ENCODE assay signal across 28 cellular contexts in genomic region chr1:213499444-213499843, GRCh38.
"Had no signal": no experiment of that assay in that cellular context is flagged by ENCODE, and none has a peak within 500 bp of the region (broad histone marks: within the 10 kb centered on the region; RNA-seq: fewer than 3 reads in every experiment).

No MANE protein-coding gene starts in this region.

- H3K36me3 ChIP-seq: neural progenitor cell, neutrophil, pancreas, prostate gland, right lobe of liver, sigmoid colon, stomach, thoracic aorta, thyroid gland, tibial nerve, upper lobe of left lung, vagina had no signal

- H2AFZ ChIP-seq: neural progenitor cell had no signal

- H3K9ac ChIP-seq: neural progenitor cell had no signal

- H3K36me3 Mint-ChIP-seq: naive thymus-derived CD4-positive, alpha-beta T cell; natural killer cell; neural progenitor cell; stimulated activated effector memory CD8-positive, alpha-beta T cell treated with anti-CD3 and anti-CD28 coated beads, Interleukin-12 subunit alpha, Interleukin-12 subunit beta, amount 100 ng/mL, for 72 hours; stimulated activated naive B cell treated with anti-CD40 and anti-IgM and Interleukin-4, amounts not matched to agents 10 μg/mL and 1 μg/mL and 100 μg/mL, for 72 hours had no signal

- H3K27ac Mint-ChIP-seq: naive thymus-derived CD4-positive, alpha-beta T cell; natural killer cell; nephron; neural progenitor cell; stimulated activated effector memory CD8-positive, alpha-beta T cell treated with anti-CD3 and anti-CD28 coated beads, Interleukin-12 subunit alpha, Interleukin-12 subunit beta, amount 100 ng/mL, for 72 hours; stimulated activated naive B cell treated with anti-CD40 and anti-IgM and Interleukin-4, amounts not matched to agents 10 μg/mL and 1 μg/mL and 100 μg/mL, for 72 hours; stimulated activated naive CD8-positive, alpha-beta T cell treated with anti-CD3 and anti-CD28 coated beads, Interleukin-15, Interleukin-2, amounts not matched to agents 100 ng/mL and 50 ng/mL, for 24 hours had no signal

- DNase-seq: naive thymus-derived CD4-positive, alpha-beta T cell; natural killer cell; nucleus accumbens; pancreas; right cardiac atrium; right lobe of liver; sigmoid colon; small intestine; stimulated activated CD4-positive, alpha-beta T cell treated with anti-CD3 and anti-CD28 coated beads, Interleukin-15, amount 100 ng/mL, for 24 hours; stimulated activated CD4-positive, alpha-beta T cell treated with anti-CD3 and anti-CD28 coated beads, Interleukin-2, amount 100 ng/mL, for 24 hours; stimulated activated CD4-positive, alpha-beta T cell treated with anti-CD3 and anti-CD28 coated beads, Interleukin-2, amount 100 ng/mL, for 48 hours; stimulated activated CD4-positive, alpha-beta T cell treated with anti-CD3 and anti-CD28 coated beads, Interleukin-4, amount 100 ng/mL, for 24 hours; stimulated activated naive B cell treated with anti-CD40 and anti-IgM and Interleukin-4, amounts not matched to agents 10 μg/mL and 1 μg/mL and 100 μg/mL, for 72 hours; stimulated activated naive CD4-positive, alpha-beta T cell treated with Interleukin-2 at 50 U/mL for 16 hours; stomach; thyroid gland; trophoblast cell; upper lobe of left lung had no signal

- H3K27me3 ChIP-seq: neural progenitor cell, neutrophil, pancreas, right lobe of liver, sigmoid colon, stomach, thyroid gland, tibial nerve, upper lobe of left lung, vagina had no signal

- H3K4me3 ChIP-seq: neural progenitor cell, pancreas, prostate gland, right lobe of liver, sigmoid colon, stomach, thoracic aorta, thyroid gland, tibial nerve, upper lobe of left lung, vagina had no signal

- H3K4me3 Mint-ChIP-seq: naive thymus-derived CD4-positive, alpha-beta T cell; natural killer cell; nephron; neural progenitor cell; stimulated activated effector memory CD8-positive, alpha-beta T cell treated with anti-CD3 and anti-CD28 coated beads, Interleukin-12 subunit alpha, Interleukin-12 subunit beta, amount 100 ng/mL, for 72 hours; stimulated activated naive B cell treated with anti-CD40 and anti-IgM and Interleukin-4, amounts not matched to agents 10 μg/mL and 1 μg/mL and 100 μg/mL, for 72 hours; stimulated activated naive CD8-positive, alpha-beta T cell treated with anti-CD3 and anti-CD28 coated beads, Interleukin-15, Interleukin-2, amounts not matched to agents 100 ng/mL and 50 ng/mL, for 24 hours had no signal

- FAIRE-seq: pancreas, small intestine, urothelium cell line had no signal

- H3K4me1 ChIP-seq: neural progenitor cell, pancreas, prostate gland, right lobe of liver, sigmoid colon, stomach, thyroid gland, tibial nerve, upper lobe of left lung, vagina had no signal

- H3K4me2 ChIP-seq: neural progenitor cell had no signal

- H3K27me3 Mint-ChIP-seq: stimulated activated naive B cell treated with anti-CD40 and anti-IgM and Interleukin-4, amounts not matched to agents 10 μg/mL and 1 μg/mL and 100 μg/mL, for 72 hours had no signal

- ATAC-seq: naive thymus-derived CD4-positive, alpha-beta T cell; natural killer cell; pancreas; right cardiac atrium; right lobe of liver; stimulated activated effector memory CD8-positive, alpha-beta T cell treated with anti-CD3 and anti-CD28 coated beads, Interleukin-12 subunit alpha, Interleukin-12 subunit beta, amount 100 ng/mL, for 72 hours; stimulated activated naive B cell treated with anti-CD40 and anti-IgM and Interleukin-4, amounts not matched to agents 10 μg/mL and 1 μg/mL and 100 μg/mL, for 72 hours had no signal

- H3K4me1 Mint-ChIP-seq: naive thymus-derived CD4-positive, alpha-beta T cell; natural killer cell; nephron; neural progenitor cell; stimulated activated effector memory CD8-positive, alpha-beta T cell treated with anti-CD3 and anti-CD28 coated beads, Interleukin-12 subunit alpha, Interleukin-12 subunit beta, amount 100 ng/mL, for 72 hours; stimulated activated naive B cell treated with anti-CD40 and anti-IgM and Interleukin-4, amounts not matched to agents 10 μg/mL and 1 μg/mL and 100 μg/mL, for 72 hours had no signal

- H3K9me3 ChIP-seq: neutrophil, pancreas, prostate gland, right lobe of liver, thoracic aorta, thyroid gland, vagina had no signal

- H3K9me3 Mint-ChIP-seq: neural progenitor cell; stimulated activated naive CD8-positive, alpha-beta T cell treated with anti-CD3 and anti-CD28 coated beads, Interleukin-15, Interleukin-2, amounts not matched to agents 100 ng/mL and 50 ng/mL, for 24 hours had no signal

- H3K27ac ChIP-seq: neural progenitor cell, neutrophil, pancreas, prostate gland, right lobe of liver, sigmoid colon, stomach, thoracic aorta, thyroid gland, tibial nerve, upper lobe of left lung, vagina had no signal
